In the genomic region with DNA sequence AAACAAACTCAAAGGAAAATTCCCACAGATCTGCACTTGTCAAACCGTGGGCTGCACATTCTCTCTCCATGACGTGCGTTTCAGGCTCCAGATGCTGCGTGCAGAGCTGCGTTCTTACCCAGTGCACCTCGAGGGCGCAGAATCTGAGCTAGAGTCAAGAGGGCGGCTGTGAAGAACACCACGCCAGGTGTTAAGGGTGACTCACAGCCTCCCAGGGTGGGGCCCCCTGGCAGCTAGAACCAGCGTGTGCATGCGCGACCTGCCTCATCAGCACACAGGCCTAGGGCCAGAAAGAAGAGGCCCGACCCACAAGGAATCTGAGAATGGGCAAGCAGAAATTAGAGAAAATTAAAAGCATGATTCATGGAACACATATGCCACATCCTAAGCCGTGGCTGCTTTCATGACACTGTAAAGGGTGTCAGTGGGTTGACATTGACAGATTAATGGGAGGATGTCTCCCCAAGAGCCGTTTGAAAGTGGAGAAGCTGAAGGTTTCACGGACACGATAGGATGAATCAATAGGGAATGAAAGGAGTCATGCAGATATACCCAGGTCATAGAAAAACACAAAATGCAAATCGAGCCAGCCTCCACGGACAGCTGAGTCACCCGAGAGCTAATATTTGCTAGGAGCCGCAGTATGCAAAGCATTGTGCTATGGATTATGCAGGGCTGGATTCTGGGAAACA, we compare ENCODE assay signal across 9 cellular contexts. TPM values are rescaled to one million over a fixed set of nuclear protein-coding genes. Genes with fewer than 3 reads are reported as not detected.
DNase-seq lines count a peak whose midpoint lies in the region; ATAC-seq, FAIRE-seq and TF ChIP-seq lines count a peak whose summit lies in the region.
"Had no signal": no experiment of that assay in that cellular context is flagged by ENCODE, and none has a peak within 500 bp of the region (broad histone marks: within the 10 kb centered on the region; RNA-seq: fewer than 3 reads in every experiment).

No MANE protein-coding gene starts in this region.

- CTCF ChIA-PET in OCI-LY7 (lab: Charles Lee; ENCODE audit: unreplicated experiment): no interaction called here

- peak; percentile 88 for DNase-seq in NCI-H2196 treated with DMSO at 0.1 percent for 48 hours (lab: John Stamatoyannopoulos, UW; ENCODE audit: unreplicated experiment)
- DNase-seq in effector CD8-positive, alpha-beta T cell (lab: John Stamatoyannopoulos, UW): peak; percentile 27
- peak; percentile 96 to 97 for DNase-seq in trophoblast cell
- no peak for DNase-seq in D721Med (ENCODE audit: insufficient read length, low spot score)
- DNase-seq in MM.1S: no peak
- DNase-seq in OCI-LY7 (ENCODE audit: low spot score): no peak

- H3K4me3 ChIP-seq in trophoblast cell (ENCODE audit: low read depth, low read length) (no peak overlapping the region), MM.1S (ENCODE audit: low read length) (no peak overlapping the region), OCI-LY7 (ENCODE audit: low read depth, low read length, poor library complexity, severe bottlenecking) (no peak overlapping the region)

- no peak overlapping the region for H3K23ac ChIP-seq in trophoblast cell (ENCODE audit: low read length)

- H2AFZ ChIP-seq in trophoblast cell (ENCODE audit: insufficient read depth, low read length, poor library complexity) (no peak overlapping the region), MM.1S (ENCODE audit: low read length) (no peak overlapping the region), OCI-LY7 (ENCODE audit: low read length) (no peak overlapping the region)

- ATAC-seq in GM19035 (IDR thresholded peaks at IDR 0.05; ENCODE audit: unreplicated experiment): no peak

- H3K18ac ChIP-seq in trophoblast cell (ENCODE audit: low read length): no peak overlapping the region

- H3K9me3 ChIP-seq in ES-I3 (ENCODE audit: control insufficient read depth, insufficient read depth, low read length) (no peaks in the 10 kb centered on the region), trophoblast cell (ENCODE audit: insufficient read depth, low read depth, low read length) (no peaks in the 10 kb centered on the region), MM.1S (replicated peaks; ENCODE audit: insufficient read depth, low read length) (no peaks in the 10 kb centered on the region), OCI-LY7 (ENCODE audit: low read length) (no peaks in the 10 kb centered on the region)

- H2AK5ac ChIP-seq in trophoblast cell (ENCODE audit: low read length): no peak overlapping the region

- no peak overlapping the region for H2BK5ac ChIP-seq in trophoblast cell (ENCODE audit: low read depth, low read length, poor library complexity)

- H3K14ac ChIP-seq in trophoblast cell (ENCODE audit: low read length): no peak overlapping the region

- H3K27ac ChIP-seq in trophoblast cell (ENCODE audit: low read depth, low read length): peak overlapping the region; percentile 62
- no peak overlapping the region for H3K27ac ChIP-seq in MM.1S (ENCODE audit: low read length)
- no peak overlapping the region for H3K27ac ChIP-seq in OCI-LY7 (ENCODE audit: low read depth, low read length, poor library complexity, severe bottlenecking)
- H3K27ac ChIP-seq: VCaP had no signal

- peaks cover 6% of the 10 kb centered on the region for H3K79me1 ChIP-seq in trophoblast cell (ENCODE audit: low read length)

- H4K12ac ChIP-seq in trophoblast cell (ENCODE audit: low read depth, low read length): no peak overlapping the region

- no peaks in the 10 kb centered on the region for H3K27me3 ChIP-seq in trophoblast cell (ENCODE audit: insufficient read depth, low read length)
- H3K27me3 ChIP-seq in MM.1S (replicated peaks; ENCODE audit: insufficient read depth, low read length): no peaks in the 10 kb centered on the region

- H3K4me2 ChIP-seq in trophoblast cell (ENCODE audit: low read length) (peak overlapping the region; percentile 32), MM.1S (ENCODE audit: low read depth, low read length) (no peak overlapping the region), OCI-LY7 (ENCODE audit: low read length) (no peak overlapping the region)

- H3K4me1 ChIP-seq in ES-I3 (ENCODE audit: insufficient read depth, low read length): peaks cover 18% of the 10 kb centered on the region
- H3K4me1 ChIP-seq in trophoblast cell (ENCODE audit: control insufficient read depth in 1 of 2, insufficient read depth in 2 of 2, low read length in 2 of 2): peaks cover 10 to 16% of the 10 kb centered on the region in 2 experiments
- H3K4me1 ChIP-seq in MM.1S (ENCODE audit: low read length): no peaks in the 10 kb centered on the region
- no peaks in the 10 kb centered on the region for H3K4me1 ChIP-seq in OCI-LY7 (ENCODE audit: insufficient read depth, low read length, poor library complexity, severe bottlenecking)

- H3K79me2 ChIP-seq in trophoblast cell (ENCODE audit: control insufficient read depth, insufficient read depth, low read length, poor library complexity) (no peaks in the 10 kb centered on the region), MM.1S (ENCODE audit: low read length) (no peaks in the 10 kb centered on the region), OCI-LY7 (ENCODE audit: insufficient read depth, low read depth, low read length) (no peaks in the 10 kb centered on the region)

- POLR2A ChIA-PET in OCI-LY7 (lab: Charles Lee): no interaction called here

- H4K20me1 ChIP-seq in MM.1S (ENCODE audit: insufficient read depth, low read length): no peaks in the 10 kb centered on the region
- H4K20me1 ChIP-seq in OCI-LY7 (ENCODE audit: insufficient read depth, low read length): no peaks in the 10 kb centered on the region

- peak overlapping the region; percentile 20 for H4K91ac ChIP-seq in trophoblast cell (ENCODE audit: low read depth, low read length)

- no TSS peak for BruUV-seq in OCI-LY7 (replicated peaks; lab: Mats Ljungman, UMichigan)

- TF ChIP-seq CTCF in D721Med (IDR thresholded peaks at IDR 0.05; ENCODE audit: insufficient read depth, missing control alignments): no peak
- TF ChIP-seq CTCF in MM.1S (IDR thresholded peaks at IDR 0.05; ENCODE audit: low read length): no peak
- no peak for TF ChIP-seq CTCF in OCI-LY7 (conservative IDR thresholded peaks at IDR 0.05; ENCODE audit: low read length)

- FAIRE-seq in D721Med (lab: Jason Lieb, UNC): no peak

- no peak overlapping the region for H4K8ac ChIP-seq in trophoblast cell (ENCODE audit: low read depth, low read length)

- H3K9ac ChIP-seq in ES-I3 (ENCODE audit: low read depth, low read length): peak overlapping the region; percentile 3; the same call in 1 of the 2 replicates
- no peak overlapping the region for H3K9ac ChIP-seq in trophoblast cell (ENCODE audit: low read length)
- H3K9ac ChIP-seq in MM.1S (ENCODE audit: low read length): no peak overlapping the region

- H2BK120ac ChIP-seq in trophoblast cell (ENCODE audit: insufficient read depth, low read length, poor library complexity): no peak overlapping the region

- no peaks in the 10 kb centered on the region for H3K36me3 ChIP-seq in ES-I3 (ENCODE audit: insufficient read depth, low read length)
- H3K36me3 ChIP-seq in trophoblast cell (ENCODE audit: control insufficient read depth in 1 of 2, insufficient read depth in 2 of 2, low read length in 2 of 2): no peaks in the 10 kb centered on the region
- H3K36me3 ChIP-seq in MM.1S (replicated peaks; ENCODE audit: insufficient read depth, low read length): no peaks in the 10 kb centered on the region
- no peaks in the 10 kb centered on the region for H3K36me3 ChIP-seq in OCI-LY7 (ENCODE audit: insufficient read depth, low read length)

- H3K9me2 ChIP-seq in MM.1S (replicated peaks; ENCODE audit: insufficient read depth, low read length): no peaks in the 10 kb centered on the region
- no peaks in the 10 kb centered on the region for H3K9me2 ChIP-seq in OCI-LY7 (ENCODE audit: insufficient read depth, low read length)

- WGBS in trophoblast cell (ENCODE audit: extremely low coverage, insufficient coverage, insufficient read length): no CpG with 5 or more reads among the region's 21 CpGs

- H3F3A ChIP-seq in MM.1S (ENCODE audit: insufficient read depth, low read length): no peaks in the 10 kb centered on the region

- peak overlapping the region; percentile 18 for H2BK12ac ChIP-seq in trophoblast cell (ENCODE audit: low read length)

- H3K4ac ChIP-seq in trophoblast cell (ENCODE audit: low read depth, low read length): no peak overlapping the region

- intact Hi-C loops in OCI-LY7 (cut with micrococcal nuclease; ENCODE audit: unreplicated experiment): no loop called here

RNA-seq across cellular contexts. Expression of a gene that starts 29.0 kb away (rescaled TPM):
- 0.62 and 0.69 TPM in 2 replicates for polyA plus RNA-seq in trophoblast cell (2013)
- not detected in 2 replicates for total RNA-seq in OCI-LY7 (2014; rRNA removed; shearing (Covaris generic))
- not detected in 2 replicates for total RNA-seq in OCI-LY7 (2022)

Comparison
In these comparisons a context has a peak if more than half of its experiments do, and no peak if none do; other contexts are left out.
1. DNase-seq: peak in NCI-H2196 treated with DMSO at 0.1 percent for 48 hours (single experiment), effector CD8-positive, alpha-beta T cell (single experiment) and trophoblast cell (2 of 2); none in D721Med (single experiment), MM.1S (single experiment) and OCI-LY7 (single experiment).